ENCODE assay signal across 8 cellular contexts in genomic region chr13:110705356-110705825, GRCh38. TPM values are rescaled to one million over a fixed set of nuclear protein-coding genes. Genes with fewer than 3 reads are reported as not detected.
DNase-seq lines count a peak whose midpoint lies in the region; ATAC-seq and TF ChIP-seq lines count a peak whose summit lies in the region.

No MANE protein-coding gene starts in this region.

- H3K4me1 ChIP-seq in heart left ventricle (peaks cover 4 to 35% (median 16%) of the 10 kb centered on the region in 12 donors), lower lobe of right lung (peaks cover 39% of the 10 kb centered on the region), upper lobe of right lung (peaks cover 33% of the 10 kb centered on the region)

- DNase-seq in heart left ventricle = no peak
- DNase-seq in cardiac septum (ENCODE audit: low spot score) = no peak
- peak; percentile 11 for DNase-seq in astrocyte of the hippocampus (ENCODE audit: low read depth, low spot score)
- no peak for DNase-seq in lower lobe of right lung
- no peak for DNase-seq in upper lobe of right lung
- DNase-seq in T1000 (lab: John Stamatoyannopoulos, UW) = no peak

- TF ChIP-seq POLR2A in heart left ventricle (IDR thresholded peaks at IDR 0.05) = no peak

- H3K4me3 ChIP-seq in heart left ventricle (peak overlapping the region; percentile 34 to 92 (median 78)), lower lobe of right lung (peak overlapping the region; percentile 81), upper lobe of right lung (peak overlapping the region; percentile 75)

- ATAC-seq in heart left ventricle (no peak), lower lobe of right lung (no peak), upper lobe of right lung (no peak), HG03039 (IDR thresholded peaks at IDR 0.05; ENCODE audit: unreplicated experiment) (no peak)
- no peak for ATAC-seq in activated CD4-positive, CD25-positive, alpha-beta regulatory T cell treated with anti-CD3 and anti-CD28 coated beads, Interleukin-2, amount 50 U/mL, for 24 hours

- peaks cover 0 to 35% (median 25%) of the 10 kb centered on the region in 9 donors for H3K36me3 ChIP-seq in heart left ventricle
- peaks cover 32% of the 10 kb centered on the region for H3K36me3 ChIP-seq in lower lobe of right lung
- peaks cover 11% of the 10 kb centered on the region for H3K36me3 ChIP-seq in upper lobe of right lung

- H3K27ac ChIP-seq in heart left ventricle (peak overlapping the region; percentile 59 to 100 (median 82)), lower lobe of right lung (peak overlapping the region; percentile 89), upper lobe of right lung (peak overlapping the region; percentile 85)

- no peaks in the 10 kb centered on the region for H3K9me3 ChIP-seq in heart left ventricle
- no peaks in the 10 kb centered on the region for H3K9me3 ChIP-seq in lower lobe of right lung
- H3K9me3 ChIP-seq in upper lobe of right lung = no peaks in the 10 kb centered on the region

- intact Hi-C loops in heart left ventricle (cut with DNase I) = loop anchor here in 5 of 10 donors (5.0 to 10.0 kb wide), 5 partner anchors 88 to 209 kb away; partner anchors contain the start of genes NAXD (in 3 of the 5) and ANKRD10 (in 1 of the 5)
- intact Hi-C loops in cardiac septum (cut with DNase I) = no loop called here
- intact Hi-C loops in lower lobe of right lung (cut with DNase I) = no loop called here
- intact Hi-C loops in upper lobe of right lung (cut with DNase I) = no loop called here

- TF ChIP-seq CTCF in heart left ventricle (IDR thresholded peaks at IDR 0.05) (no peak), lower lobe of right lung (IDR thresholded peaks at IDR 0.05) (no peak), upper lobe of right lung (IDR thresholded peaks at IDR 0.05) (no peak)

- whole genome bisulfite sequencing in heart left ventricle, 4 donors = 4 to 8% (median 7%) methylated on average over 9 to 12 of the region's 12 CpGs

- no peaks in the 10 kb centered on the region for H3K27me3 ChIP-seq in heart left ventricle
- H3K27me3 ChIP-seq in lower lobe of right lung (ENCODE audit: low read depth) = no peaks in the 10 kb centered on the region
- no peaks in the 10 kb centered on the region for H3K27me3 ChIP-seq in upper lobe of right lung

RNA-seq across cellular contexts. Expression of gene CARS2, which starts 0.5 kb away (rescaled TPM):
- total RNA-seq in heart left ventricle (10 to 100 TPM; 35.4 to 48.4 (median 43.5) TPM), cardiac septum (48.3 TPM), lower lobe of right lung (70.3 TPM), upper lobe of right lung (69.5 TPM)
- 10 to 100 TPM; 72.4 to 78.5 TPM for polyA plus RNA-seq in heart left ventricle

RNA-seq across cellular contexts. Expression of gene ING1, which starts 8.1 kb away (rescaled TPM):
- total RNA-seq in heart left ventricle = 1 to 10 TPM; 5.6 to 9.1 (median 6.6) TPM
- 10 to 100 TPM in 1 of 2 donors, 1 to 10 TPM in 1; 4.8 to 18.0 TPM for polyA plus RNA-seq in heart left ventricle
- total RNA-seq in cardiac septum = 6.6 TPM
- 9.7 TPM for total RNA-seq in lower lobe of right lung
- total RNA-seq in upper lobe of right lung = 13.2 TPM
